In genomic region chr3:62551556-62551955, GRCh38 we compare ENCODE assay signal across 35 cellular contexts.
A peak's percentile ranks its signal among the peaks of the same experiment; 100 is the strongest.
DNase-seq lines count a peak whose midpoint lies in the region; ATAC-seq, FAIRE-seq and TF ChIP-seq lines count a peak whose summit lies in the region.
"Had no signal": no experiment of that assay in that cellular context is flagged by ENCODE, and none has a peak within 500 bp of the region (broad histone marks: within the 10 kb centered on the region; RNA-seq: fewer than 3 reads in every experiment).

No MANE protein-coding gene starts in this region.

- H2AFZ ChIP-seq in H1 (ENCODE audit: low read length) (no peak overlapping the region), trophoblast cell (ENCODE audit: insufficient read depth, low read length, poor library complexity) (no peak overlapping the region)

- H2BK5ac ChIP-seq in H1 (ENCODE audit: low read depth, low read length) (no peak overlapping the region), trophoblast cell (ENCODE audit: low read depth, low read length, poor library complexity) (no peak overlapping the region)

- no peaks in the 10 kb centered on the region for H4K20me1 ChIP-seq in H1 (replicated peaks in 1 of 2; ENCODE audit: control insufficient read depth in 1 of 2, insufficient read depth in 2 of 2, low read length in 2 of 2)
- H4K20me1 ChIP-seq: BLaER1; BLaER1 treated with 17β-estradiol and CSF1 and Interleukin-3, amounts not matched to agents 10 nM and 100 nM had no signal

- no peak for TF ChIP-seq POLR2A in H1 (IDR thresholded peaks at IDR 0.05; ENCODE audit: control extremely low read depth in 1 of 2, low read depth in 2 of 2, low read length in 2 of 2)

- TF ChIP-seq CTCF in H1 (IDR thresholded peaks at IDR 0.05; ENCODE audit: control extremely low read depth in 1 of 3, insufficient read depth in 1 of 3, low read depth in 1 of 3, low read length in 3 of 3) (no peak), heart right ventricle (IDR thresholded peaks at IDR 0.05) (no peak)

- H3K4me1 ChIP-seq in H1 (replicated peaks in 1 of 4; ENCODE audit: control insufficient read depth in 3 of 4, insufficient read depth in 4 of 4, low read length in 3 of 4): peaks cover 2 to 10% (median 6%) of the 10 kb centered on the region in 4 experiments
- H3K4me1 ChIP-seq in trophoblast cell (ENCODE audit: control insufficient read depth in 1 of 2, insufficient read depth in 2 of 2, low read length in 2 of 2): no peaks in the 10 kb centered on the region
- no peaks in the 10 kb centered on the region for H3K4me1 ChIP-seq in heart right ventricle
- H3K4me1 ChIP-seq: A549; BLaER1; BLaER1 treated with 17β-estradiol and CSF1 and Interleukin-3, amounts not matched to agents 10 nM and 100 nM; Caco-2 had no signal

- H3K4me3 ChIP-seq in H1 (ENCODE audit: extremely low read depth in 1 of 4, insufficient read depth in 2 of 4, low read depth in 3 of 4, low read length in 4 of 4): no peak overlapping the region
- H3K4me3 ChIP-seq in trophoblast cell (ENCODE audit: low read depth, low read length): no peak overlapping the region
- no peak overlapping the region for H3K4me3 ChIP-seq in heart right ventricle
- H3K4me3 ChIP-seq: A549; BLaER1; BLaER1 treated with 17β-estradiol and CSF1 and Interleukin-3, amounts not matched to agents 10 nM and 100 nM had no signal

- no peak overlapping the region for H3K9ac ChIP-seq in H1 (replicated peaks in 1 of 4; ENCODE audit: extremely low read depth in 1 of 4, low read depth in 3 of 4, low read length in 3 of 4)
- no peak overlapping the region for H3K9ac ChIP-seq in trophoblast cell (ENCODE audit: low read length)
- H3K9ac ChIP-seq: BLaER1; BLaER1 treated with 17β-estradiol and CSF1 and Interleukin-3, amounts not matched to agents 10 nM and 100 nM had no signal

- no peaks in the 10 kb centered on the region; a peak in 1 of 4 replicates for H3K79me2 ChIP-seq in H1 (ENCODE audit: control insufficient read depth in 1 of 2, insufficient read depth in 2 of 2, low read length in 2 of 2)
- no peaks in the 10 kb centered on the region for H3K79me2 ChIP-seq in trophoblast cell (ENCODE audit: control insufficient read depth, insufficient read depth, low read length, poor library complexity)

- no peak overlapping the region for H3K4me3 Mint-ChIP-seq in activated T-cell treated with anti-CD3 and anti-CD28 coated beads, Interleukin-2, amount 50 U/mL, for 4 hours
- H3K4me3 Mint-ChIP-seq: B cell; CD14-positive monocyte; CD4-positive, alpha-beta memory T cell; CD4-positive, alpha-beta T cell; CD4-positive, CD25-positive, alpha-beta regulatory T cell; CD8-positive, alpha-beta memory T cell; CD8-positive, alpha-beta T cell had no signal

- H3K4me2 ChIP-seq in H1 (ENCODE audit: insufficient read depth in 1 of 2, low read depth in 2 of 2, low read length in 2 of 2): no peak overlapping the region
- no peak overlapping the region for H3K4me2 ChIP-seq in trophoblast cell (ENCODE audit: low read length)
- H3K4me2 ChIP-seq: A549; BLaER1; BLaER1 treated with 17β-estradiol and CSF1 and Interleukin-3, amounts not matched to agents 10 nM and 100 nM had no signal

- H3K23ac ChIP-seq in H1 (ENCODE audit: insufficient read length): no peak overlapping the region
- no peak overlapping the region for H3K23ac ChIP-seq in trophoblast cell (ENCODE audit: low read length)

- no peak for TF ChIP-seq EP300 in H1 (IDR thresholded peaks at IDR 0.05; ENCODE audit: borderline replicate concordance in 1 of 2, low read depth in 2 of 2, low read length in 2 of 2)

- H3K36me3 ChIP-seq in H1 (ENCODE audit: control insufficient read depth in 2 of 4, insufficient read depth in 4 of 4, low read length in 3 of 4) (no peaks in the 10 kb centered on the region), trophoblast cell (ENCODE audit: control insufficient read depth in 1 of 2, insufficient read depth in 2 of 2, low read length in 2 of 2) (no peaks in the 10 kb centered on the region), heart right ventricle (no peaks in the 10 kb centered on the region)
- H3K36me3 ChIP-seq: BE2C; BLaER1; BLaER1 treated with 17β-estradiol and CSF1 and Interleukin-3, amounts not matched to agents 10 nM and 100 nM had no signal

- H4K5ac ChIP-seq in H1 (ENCODE audit: insufficient read length, low read depth, low read length): no peak overlapping the region

- H3K14ac ChIP-seq in H1 (ENCODE audit: insufficient read length) (no peak overlapping the region), trophoblast cell (ENCODE audit: low read length) (no peak overlapping the region)

- no peaks in the 10 kb centered on the region for H3K4me1 Mint-ChIP-seq in activated T-cell treated with anti-CD3 and anti-CD28 coated beads, Interleukin-2, amount 50 U/mL, for 4 hours (ENCODE audit: low read depth)
- H3K4me1 Mint-ChIP-seq: B cell; CD14-positive monocyte; CD4-positive, alpha-beta memory T cell; CD4-positive, CD25-positive, alpha-beta regulatory T cell; CD8-positive, alpha-beta memory T cell had no signal

- intact Hi-C loops in heart right ventricle (cut with DNase I): loop anchor here in 3 of 10 donors (10.0 kb wide), 2 partner anchors 217 to 347 kb away; no protein-coding TSS in a partner anchor

- H3K9me3 Mint-ChIP-seq in activated T-cell treated with anti-CD3 and anti-CD28 coated beads, Interleukin-2, amount 50 U/mL, for 4 hours: peaks cover 5% of the 10 kb centered on the region
- H3K9me3 Mint-ChIP-seq: CD14-positive monocyte; CD4-positive, alpha-beta T cell; CD8-positive, alpha-beta T cell had no signal

- FAIRE-seq in H1 (lab: Jason Lieb, UNC): no peak
- FAIRE-seq: A204.1, A549, D721Med had no signal

- H2BK15ac ChIP-seq in H1 (ENCODE audit: low read length): no peak overlapping the region

- H3K27me3 Mint-ChIP-seq in activated T-cell treated with anti-CD3 and anti-CD28 coated beads, Interleukin-2, amount 50 U/mL, for 4 hours (ENCODE audit: low read depth): peaks cover 8% of the 10 kb centered on the region
- H3K27me3 Mint-ChIP-seq: CD4-positive, CD25-positive, alpha-beta regulatory T cell had no signal

- H3K56ac ChIP-seq in H1 (replicated peaks; ENCODE audit: insufficient read length, low read depth, low read length): no peak overlapping the region

- no peak overlapping the region for H2BK12ac ChIP-seq in H1 (ENCODE audit: low read depth, low read length)
- no peak overlapping the region for H2BK12ac ChIP-seq in trophoblast cell (ENCODE audit: low read length)

- no peaks in the 10 kb centered on the region for H3K36me3 Mint-ChIP-seq in activated T-cell treated with anti-CD3 and anti-CD28 coated beads, Interleukin-2, amount 50 U/mL, for 4 hours (ENCODE audit: insufficient read depth)
- H3K36me3 Mint-ChIP-seq: CD14-positive monocyte; CD4-positive, alpha-beta memory T cell; CD4-positive, CD25-positive, alpha-beta regulatory T cell; CD8-positive, alpha-beta memory T cell; CD8-positive, alpha-beta T cell had no signal

- H2AK5ac ChIP-seq in H1 (ENCODE audit: low read depth, low read length): peak overlapping the region; percentile 34; the same call in 1 of the 2 replicates
- no peak overlapping the region for H2AK5ac ChIP-seq in trophoblast cell (ENCODE audit: low read length)

- H2BK120ac ChIP-seq in H1 (replicated peaks; ENCODE audit: low read depth, low read length): no peak overlapping the region
- H2BK120ac ChIP-seq in trophoblast cell (ENCODE audit: insufficient read depth, low read length, poor library complexity): no peak overlapping the region

- H3K27me3 ChIP-seq in H1 (replicated peaks in 1 of 4; ENCODE audit: control insufficient read depth in 3 of 4, extremely low read depth in 1 of 4, insufficient read depth in 3 of 4, low read length in 3 of 4): no peaks in the 10 kb centered on the region
- H3K27me3 ChIP-seq in trophoblast cell (ENCODE audit: insufficient read depth, low read length): no peaks in the 10 kb centered on the region
- H3K27me3 ChIP-seq in heart right ventricle: no peaks in the 10 kb centered on the region
- H3K27me3 ChIP-seq: BE2C; BLaER1; BLaER1 treated with 17β-estradiol and CSF1 and Interleukin-3, amounts not matched to agents 10 nM and 100 nM had no signal

- no peak overlapping the region for H3K4ac ChIP-seq in H1 (replicated peaks; ENCODE audit: insufficient read length, low read depth, low read length)
- no peak overlapping the region for H3K4ac ChIP-seq in trophoblast cell (ENCODE audit: low read depth, low read length)

- H3K18ac ChIP-seq in H1 (ENCODE audit: extremely low read depth, low read length) (no peak overlapping the region), trophoblast cell (ENCODE audit: low read length) (no peak overlapping the region)

- H3K79me1 ChIP-seq in H1 (ENCODE audit: low read depth, low read length): no peaks in the 10 kb centered on the region; the same call in 1 of the 2 replicates
- H3K79me1 ChIP-seq in trophoblast cell (ENCODE audit: low read length): no peaks in the 10 kb centered on the region

- no peak overlapping the region for H3K27ac ChIP-seq in H1 (ENCODE audit: low read depth, low read length)
- no peak overlapping the region for H3K27ac ChIP-seq in trophoblast cell (ENCODE audit: low read depth, low read length)
- no peak overlapping the region for H3K27ac ChIP-seq in heart right ventricle
- H3K27ac ChIP-seq: 22Rv1; A549; BLaER1; BLaER1 treated with 17β-estradiol and CSF1 and Interleukin-3, amounts not matched to agents 10 nM and 100 nM; C4-2B had no signal

- H2BK20ac ChIP-seq in H1 (ENCODE audit: low read length): no peak overlapping the region

- no peak overlapping the region for H4K8ac ChIP-seq in H1 (ENCODE audit: extremely low read depth, insufficient read depth, low read length)
- no peak overlapping the region for H4K8ac ChIP-seq in trophoblast cell (ENCODE audit: low read depth, low read length)

- no peaks in the 10 kb centered on the region for H3K9me3 ChIP-seq in H1 (ENCODE audit: insufficient read depth in 2 of 2, low read depth in 1 of 2, low read length in 1 of 2)
- H3K9me3 ChIP-seq in trophoblast cell (ENCODE audit: insufficient read depth, low read depth, low read length): no peaks in the 10 kb centered on the region
- H3K9me3 ChIP-seq in heart right ventricle: no peaks in the 10 kb centered on the region
- H3K9me3 ChIP-seq: A549; BE2C; BLaER1; BLaER1 treated with 17β-estradiol and CSF1 and Interleukin-3, amounts not matched to agents 10 nM and 100 nM; Caco-2 had no signal

- H4K91ac ChIP-seq in H1 (replicated peaks; ENCODE audit: insufficient read length, low read length) (no peak overlapping the region), trophoblast cell (ENCODE audit: low read depth, low read length) (no peak overlapping the region)

- WGBS in H1 (ENCODE audit: extremely low coverage in 1 of 2, insufficient coverage in 1 of 2, insufficient read length in 1 of 2, insufficient replicate concordance in 2 of 2, low coverage in 1 of 2, low lambda C conversion rate in 2 of 2, missing lambda C conversion rate in 1 of 2), 2 experiments: 95% methylated on average over 2 of the region's 2 CpGs; no CpG with 5 or more reads in 1 of the 2 experiments
- no CpG with 5 or more reads among the region's 2 CpGs for WGBS in trophoblast cell (ENCODE audit: extremely low coverage, insufficient coverage, insufficient read length)
- WGBS in heart right ventricle, 2 donors: 74 to 96% methylated on average over 2 of the region's 2 CpGs

- no peaks in the 10 kb centered on the region; the same call in 1 of the 2 replicates for H3K23me2 ChIP-seq in H1 (ENCODE audit: low read depth, low read length)

- CTCF ChIA-PET in H1 (lab: Charles Lee; ENCODE audit: partially characterized antibody): interaction anchor here (11.3 kb wide), 1 partner anchor 219 kb away, joined by 135 read pairs; no protein-coding TSS in a partner anchor

- TF ChIP-seq RAD21 in H1 (IDR thresholded peaks at IDR 0.05 in 1 of 2, conservative IDR thresholded peaks at IDR 0.05 in 1 of 2; ENCODE audit: low read depth in 2 of 2, low read length in 2 of 2): no peak

- no peak for ATAC-seq in activated T-cell treated with anti-CD3 and anti-CD28 coated beads, Interleukin-2, amount 50 U/mL, for 4 hours
- ATAC-seq in heart right ventricle: no peak
- ATAC-seq: A549; CD8-positive, alpha-beta T cell had no signal

- DNase-seq in H1 (ENCODE audit: low read depth in 1 of 2, low spot score in 2 of 2) (no peak), islet precursor cell (peak; percentile 58), trophoblast cell (peak; percentile 52 to 65), OCI-M1 (lab: John Stamatoyannopoulos, UW) (no peak), heart right ventricle (no peak)
- DNase-seq in activated T-cell treated with anti-CD3 and anti-CD28 coated beads, Interleukin-2, amount 50 U/mL, for 4 hours: no peak
- DNase-seq: 8988T; ACHN; AML-193; BE2C; C1 segment of cervical spinal cord; Caco-2; Calu3; CD4-positive, alpha-beta memory T cell; CD4-positive, alpha-beta T cell; CD4-positive, CD25-positive, alpha-beta regulatory T cell; CD8-positive, alpha-beta memory T cell; CD8-positive, alpha-beta T cell; COR-L47; DMS 273 treated with DMSO at 0.1 percent for 48 hours; DMS153; DMS53; DMS79; DMS79 treated with DMSO at 0.1 percent for 48 hours; DND-41; EL had no signal

- H4K12ac ChIP-seq in trophoblast cell (ENCODE audit: low read depth, low read length): no peak overlapping the region

- POLR2A ChIA-PET in H1 (lab: Charles Lee; ENCODE audit: partially characterized antibody): no interaction called here

Comparison
In these comparisons a context has a peak if more than half of its experiments do, and no peak if none do; other contexts are left out.
1. DNase-seq: peak in islet precursor cell (single experiment) and trophoblast cell (2 of 2); none in H1 (0 of 2), activated T-cell treated with anti-CD3 and anti-CD28 coated beads, Interleukin-2, amount 50 U/mL, for 4 hours (single experiment), OCI-M1 (single experiment) and heart right ventricle (0 of 2).